8 cellular contexts compared by ENCODE assay signal in the genomic region with DNA sequence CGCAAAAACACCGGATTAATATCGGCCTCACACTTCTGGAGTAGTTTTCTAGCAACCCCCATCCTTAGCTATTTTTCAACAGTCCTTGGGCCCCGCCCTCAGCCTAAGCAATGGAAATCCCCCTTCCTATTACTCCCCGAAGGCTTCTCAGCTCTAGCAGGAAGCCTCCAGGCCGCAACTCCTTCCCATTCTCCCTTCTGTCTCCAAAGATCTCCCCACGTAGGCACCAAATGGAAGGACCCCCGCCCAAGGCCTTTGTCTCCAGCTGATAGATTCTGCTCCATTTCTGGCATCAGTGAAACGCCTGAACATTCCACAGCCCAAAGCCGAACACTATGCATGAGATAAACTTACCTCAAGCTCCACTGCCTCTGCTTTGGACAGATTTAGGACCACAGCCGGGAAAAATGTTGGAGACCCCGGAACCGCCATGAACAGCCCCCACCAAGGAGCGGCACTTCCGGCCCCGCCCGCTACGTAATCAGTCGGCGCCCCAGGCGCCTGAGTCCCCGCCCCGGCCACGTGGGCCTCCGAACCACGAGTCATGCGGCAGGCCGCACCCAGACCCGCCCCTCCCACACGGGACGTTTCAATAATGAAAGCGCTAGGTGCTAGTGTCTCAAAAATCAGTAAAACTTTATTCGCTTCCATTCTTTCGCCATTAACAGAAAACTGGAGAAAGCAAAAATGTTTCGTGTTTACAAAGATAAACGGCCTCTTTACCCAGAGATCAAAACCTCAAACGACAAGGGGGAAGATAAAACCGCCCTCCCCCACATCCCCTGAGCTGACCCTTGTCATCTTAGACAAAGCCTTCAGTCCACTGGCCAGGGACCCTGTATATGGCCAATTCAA. TPM values are rescaled to one million over a fixed set of nuclear protein-coding genes. Genes with fewer than 3 reads are reported as not detected.
DNase-seq lines count a peak whose midpoint lies in the region; ATAC-seq and TF ChIP-seq lines count a peak whose summit lies in the region.

A gene (minus strand): TSS at position 468 of the 855 bp plus-strand sequence. CDS start 611 bp downstream, outside the sequence.

- ATAC-seq in GM21390 (IDR thresholded peaks at IDR 0.05; ENCODE audit: unreplicated experiment): peak; percentile 97

- H3K9me3 Mint-ChIP-seq in Calu3 (ENCODE audit: low read depth, unreplicated experiment): no peaks in the 10 kb centered on the region

- TSS peak; percentile 82 for BruUV-seq in Calu3 (replicated peaks; lab: Mats Ljungman, UMichigan)

- no peaks in the 10 kb centered on the region for H3K27me3 Mint-ChIP-seq in Calu3 (ENCODE audit: unreplicated experiment)

- H3K4me3 Mint-ChIP-seq in Calu3 (ENCODE audit: low read depth, unreplicated experiment): peak within 1 kb of the TSS; percentile 97

- no peak for TF ChIP-seq CTCF in Calu3 (IDR thresholded peaks at IDR 0.05; ENCODE audit: unreplicated experiment)

- CTCF ChIA-PET in Calu3 (lab: Charles Lee): no interaction called here

- peak; percentile 92 for DNase-seq in Calu3
- DNase-seq in HUDEP-2 (lab: John Stamatoyannopoulos, UW; ENCODE audit: unreplicated experiment in 76 of 76): peak in 75 of 76 experiments; percentile 6 to 94 (median 85)
- DNase-seq in NOMO-1 treated with dmso at 0.1 percent for 144 hours (lab: John Stamatoyannopoulos, UW; ENCODE audit: unreplicated experiment): peak; percentile 87
- DNase-seq in activated CD8-positive, alpha-beta memory T cell treated with anti-CD3 and anti-CD28 coated beads, Interleukin-2, amount 50 U/mL, for 1 hour (ENCODE audit: extremely low read depth): peak; percentile 85
- peak; percentile 99 for DNase-seq in mesenteric fat pad (ENCODE audit: low spot score)
- peak; percentile 94 for DNase-seq in stimulated activated CD8-positive, alpha-beta memory T cell treated with anti-CD3 and anti-CD28 coated beads, Interleukin-15, amount 100 ng/mL, for 1 hour (ENCODE audit: low read depth)

- peak within 1 kb of the TSS; percentile 100 for H3K27ac Mint-ChIP-seq in Calu3 (ENCODE audit: unreplicated experiment)

- in situ Hi-C loops in endometrial microvascular endothelial cells (cut with HindIII; ENCODE audit: inconsistent ontology term, low pct_unique_long_range_greater_than_20kb, low sequenced_read_pairs): no loop called here

- H3K36me3 Mint-ChIP-seq in Calu3 (ENCODE audit: insufficient read depth, unreplicated experiment): peaks cover 52% of the 10 kb centered on the region

- H3K4me1 Mint-ChIP-seq in Calu3 (ENCODE audit: low read depth, unreplicated experiment): no peaks in the 10 kb centered on the region

- intact Hi-C loops in Calu3 (cut with micrococcal nuclease; ENCODE audit: unreplicated experiment): no loop called here

RNA-seq across cellular contexts. Expression of the gene that starts here (rescaled TPM):
- total RNA-seq in Calu3 (2022) (29.1 and 29.4 TPM in 2 replicates), endometrial microvascular endothelial cells (ENCODE audit: inconsistent ontology term) (106 TPM), mesenteric fat pad (32.3 TPM)

Comparison
In these comparisons a context has a peak if more than half of its experiments do, and no peak if none do; other contexts are left out.
1. Peak in every context shown above with its lines: DNase-seq and ATAC-seq.